17 cellular contexts compared by ENCODE assay signal in genomic region chr11:70359806-70360205, GRCh38. TPM values are rescaled to one million over a fixed set of nuclear protein-coding genes. Genes with fewer than 3 reads are reported as not detected.
DNase-seq lines count a peak whose midpoint lies in the region; ATAC-seq and TF ChIP-seq lines count a peak whose summit lies in the region.
"Had no signal": no experiment of that assay in that cellular context is flagged by ENCODE, and none has a peak within 500 bp of the region (broad histone marks: within the 10 kb centered on the region; RNA-seq: fewer than 3 reads in every experiment).

No MANE protein-coding gene starts in this region.

- ATAC-seq in left lung = no peak
- ATAC-seq in GM23338 = no peak
- ATAC-seq: CD8-positive, alpha-beta T cell had no signal

- DNase-seq in chondrocyte (ENCODE audit: low spot score) (peak; percentile 52), nephron progenitor cell (no peak), CD14-positive monocyte (ENCODE audit: low spot score) (no peak), immature natural killer cell (no peak), left lung (no peak), GM23338 (ENCODE audit: low spot score) (no peak)
- DNase-seq: 8988T; ACHN; BE2C; C1 segment of cervical spinal cord; Caco-2; Calu3; CD4-positive, alpha-beta T cell; CD8-positive, alpha-beta T cell; GF-D8 had no signal

- H3K27ac Mint-ChIP-seq in chondrocyte (ENCODE audit: unreplicated experiment) (no peak overlapping the region), nephron progenitor cell (peak overlapping the region; percentile 48), CD14-positive monocyte (no peak overlapping the region), immature natural killer cell (no peak overlapping the region), GM23338 (no peak overlapping the region)
- H3K27ac Mint-ChIP-seq: CD4-positive, alpha-beta T cell; CD8-positive, alpha-beta T cell had no signal

- no peaks in the 10 kb centered on the region for H3K9me2 ChIP-seq in GM23338 (ENCODE audit: insufficient read depth)

- intact Hi-C loops in CD14-positive monocyte (cut with micrococcal nuclease) (no loop called here), left lung (cut with DNase I) (no loop called here)

- 0 out of 2 replicates have a peak, but pooled peaks cover 4% of the 10 kb centered on the region for H3K27me3 ChIP-seq in BLaER1
- peaks cover 0 to 17% (median 8%) of the 10 kb centered on the region in 11 experiments; a peak in 7 of 22 replicates for H3K27me3 ChIP-seq in BLaER1 treated with 17β-estradiol and CSF1 and Interleukin-3, amounts not matched to agents 10 nM and 100 nM
- no peaks in the 10 kb centered on the region for H3K27me3 ChIP-seq in left lung
- no peaks in the 10 kb centered on the region for H3K27me3 ChIP-seq in GM23338 (ENCODE audit: insufficient read depth)
- H3K27me3 ChIP-seq: BE2C had no signal

- peaks cover 22% of the 10 kb centered on the region for H3K4me1 Mint-ChIP-seq in chondrocyte (ENCODE audit: low read depth)
- H3K4me1 Mint-ChIP-seq in nephron progenitor cell = no peaks in the 10 kb centered on the region
- H3K4me1 Mint-ChIP-seq in CD14-positive monocyte = peaks cover 6% of the 10 kb centered on the region
- peaks cover 11% of the 10 kb centered on the region in 2 donors for H3K4me1 Mint-ChIP-seq in immature natural killer cell
- no peaks in the 10 kb centered on the region for H3K4me1 Mint-ChIP-seq in GM23338

- H3K36me3 Mint-ChIP-seq in chondrocyte (ENCODE audit: low read depth) (peaks cover 24% of the 10 kb centered on the region), nephron progenitor cell (ENCODE audit: low read depth) (peaks cover 78% of the 10 kb centered on the region), CD14-positive monocyte (peaks cover 87 to 98% of the 10 kb centered on the region in 2 donors), immature natural killer cell (peaks cover 61 to 81% (median 72%) of the 10 kb centered on the region in 3 donors), GM23338 (ENCODE audit: low read depth) (peaks cover 82% of the 10 kb centered on the region)

- no peak overlapping the region for H3K9ac ChIP-seq in BLaER1
- no peak overlapping the region for H3K9ac ChIP-seq in BLaER1 treated with 17β-estradiol and CSF1 and Interleukin-3, amounts not matched to agents 10 nM and 100 nM

- H3K4me2 ChIP-seq in BLaER1 (peak overlapping the region; percentile 16), GM23338 (no peak overlapping the region)
- H3K4me2 ChIP-seq in BLaER1 treated with 17β-estradiol and CSF1 and Interleukin-3, amounts not matched to agents 10 nM and 100 nM = peak overlapping the region in 8 of 11 experiments; percentile 18 to 88 (median 34); a peak in 12 of 22 replicates

- H3K9me3 ChIP-seq in BLaER1 (no peaks in the 10 kb centered on the region), left lung (no peaks in the 10 kb centered on the region)
- no peaks in the 10 kb centered on the region for H3K9me3 ChIP-seq in BLaER1 treated with 17β-estradiol and CSF1 and Interleukin-3, amounts not matched to agents 10 nM and 100 nM (replicated peaks in 1 of 11)
- H3K9me3 ChIP-seq: BE2C, Caco-2 had no signal

- H3K4me3 ChIP-seq in BLaER1 (no peak overlapping the region), left lung (no peak overlapping the region), GM23338 (no peak overlapping the region)
- H3K4me3 ChIP-seq in BLaER1 treated with 17β-estradiol and CSF1 and Interleukin-3, amounts not matched to agents 10 nM and 100 nM = no peak overlapping the region

- H3K79me2 ChIP-seq in GM23338 (replicated peaks; ENCODE audit: insufficient read depth) = peaks cover 4% of the 10 kb centered on the region; the same call in 1 of the 2 replicates

- peaks cover 97% of the 10 kb centered on the region for H4K20me1 ChIP-seq in BLaER1
- peaks cover 54 to 99% (median 72%) of the 10 kb centered on the region in 11 experiments; a peak in 21 of 22 replicates for H4K20me1 ChIP-seq in BLaER1 treated with 17β-estradiol and CSF1 and Interleukin-3, amounts not matched to agents 10 nM and 100 nM
- H4K20me1 ChIP-seq in GM23338 (replicated peaks; ENCODE audit: insufficient read depth) = peaks cover 11% of the 10 kb centered on the region; the same call in 1 of the 2 replicates

- H3K36me3 ChIP-seq in BLaER1 (peaks cover 97% of the 10 kb centered on the region), left lung (peaks cover 3 to 99% of the 10 kb centered on the region in 2 donors), GM23338 (ENCODE audit: insufficient read depth) (peaks cover 34% of the 10 kb centered on the region)
- peaks cover 78 to 100% (median 96%) of the 10 kb centered on the region in 11 experiments for H3K36me3 ChIP-seq in BLaER1 treated with 17β-estradiol and CSF1 and Interleukin-3, amounts not matched to agents 10 nM and 100 nM

- no peak overlapping the region for H2AFZ ChIP-seq in GM23338

- no peak overlapping the region for H3K27ac ChIP-seq in BLaER1
- H3K27ac ChIP-seq in BLaER1 treated with 17β-estradiol and CSF1 and Interleukin-3, amounts not matched to agents 10 nM and 100 nM = no peak overlapping the region
- H3K27ac ChIP-seq in left lung = no peak overlapping the region
- H3K27ac ChIP-seq in GM23338 (ENCODE audit: low read depth) = no peak overlapping the region

- no peaks in the 10 kb centered on the region for H3F3A ChIP-seq in GM23338 (replicated peaks; ENCODE audit: low read depth)

- H3K4me1 ChIP-seq in BLaER1 (peaks cover 24% of the 10 kb centered on the region), left lung (no peaks in the 10 kb centered on the region), GM23338 (ENCODE audit: insufficient read depth) (no peaks in the 10 kb centered on the region)
- H3K4me1 ChIP-seq in BLaER1 treated with 17β-estradiol and CSF1 and Interleukin-3, amounts not matched to agents 10 nM and 100 nM = peaks cover 14 to 47% (median 23%) of the 10 kb centered on the region in 10 experiments
- H3K4me1 ChIP-seq: BE2C, Caco-2 had no signal

- H3K27me3 Mint-ChIP-seq in chondrocyte (ENCODE audit: low read depth) (no peaks in the 10 kb centered on the region), nephron progenitor cell (ENCODE audit: low read depth, poor library complexity) (peaks cover 10% of the 10 kb centered on the region), CD14-positive monocyte (ENCODE audit: low read depth in 3 of 3) (peaks cover 2 to 4% (median 3%) of the 10 kb centered on the region in 3 donors), immature natural killer cell (ENCODE audit: low read depth in 3 of 3) (peaks cover 2 to 9% (median 5%) of the 10 kb centered on the region in 3 donors), GM23338 (ENCODE audit: insufficient read depth, low read depth, poor library complexity) (peaks cover 3% of the 10 kb centered on the region)
- H3K27me3 Mint-ChIP-seq: CD4-positive, alpha-beta T cell had no signal

- H3K9me3 Mint-ChIP-seq in chondrocyte (ENCODE audit: low read depth) (no peaks in the 10 kb centered on the region), nephron progenitor cell (no peaks in the 10 kb centered on the region), CD14-positive monocyte (peaks cover 0 to 1% (median 0%) of the 10 kb centered on the region in 7 donors), immature natural killer cell (no peaks in the 10 kb centered on the region), GM23338 (no peaks in the 10 kb centered on the region)
- H3K9me3 Mint-ChIP-seq: CD4-positive, alpha-beta T cell; CD8-positive, alpha-beta T cell had no signal

- TF ChIP-seq CTCF in chondrocyte (IDR thresholded peaks at IDR 0.05) (no peak), nephron progenitor cell (IDR thresholded peaks at IDR 0.05) (no peak), CD14-positive monocyte (IDR thresholded peaks at IDR 0.05) (no peak), left lung (IDR thresholded peaks at IDR 0.05) (no peak), GM23338 (conservative IDR thresholded peaks at IDR 0.05; ENCODE audit: low read depth in 2 of 2) (no peak)

- H3K4me3 Mint-ChIP-seq in chondrocyte (ENCODE audit: unreplicated experiment) (no peak overlapping the region), nephron progenitor cell (no peak overlapping the region), CD14-positive monocyte (no peak overlapping the region), immature natural killer cell (no peak overlapping the region), GM23338 (no peak overlapping the region)
- H3K4me3 Mint-ChIP-seq: CD4-positive, alpha-beta T cell; CD8-positive, alpha-beta T cell had no signal

TF ChIP-seq in GM23338, 12 proteins besides CTCF, POLR2A, EP300 and RAD21:
- TF ChIP-seq ZNF331 (CRISPR knock-in tag; IDR thresholded peaks at IDR 0.05; ENCODE audit: low read depth) (no peak), POLR2AphosphoS5 (IDR thresholded peaks at IDR 0.05; ENCODE audit: low read depth) (no peak), EZH2phosphoT487 (IDR thresholded peaks at IDR 0.05; ENCODE audit: unreplicated experiment) (no peak), ZNF114 (CRISPR knock-in tag; IDR thresholded peaks at IDR 0.05) (no peak), NANOG (IDR thresholded peaks at IDR 0.05; ENCODE audit: borderline replicate concordance) (no peak)

RNA-seq across cellular contexts. Expression of gene CTTN, which starts 38.5 kb away (rescaled TPM):
- total RNA-seq in chondrocyte (290 to 314 TPM (median 307 TPM) in 3 replicates), left lung (100 to 1,000 TPM; 199 to 242 TPM)
- polyA plus RNA-seq in CD14-positive monocyte (under 1 TPM in 1 of 2 donors, not detected in 1; 0.11 TPM), immature natural killer cell (under 1 TPM in 2 of 3 donors, not detected in 1; 0.53 to 0.67 TPM), GM23338 (2016; fragmentation: Nextera tagmentation; extraction: Ambion mirVana) (148 and 163 TPM in 2 replicates)
- total RNA-seq in GM23338 (2014; rRNA removed; shearing (Covaris generic)) = 327 and 343 TPM in 2 replicates
